ENCODE assay signal across 8 cellular contexts in the genomic region with DNA sequence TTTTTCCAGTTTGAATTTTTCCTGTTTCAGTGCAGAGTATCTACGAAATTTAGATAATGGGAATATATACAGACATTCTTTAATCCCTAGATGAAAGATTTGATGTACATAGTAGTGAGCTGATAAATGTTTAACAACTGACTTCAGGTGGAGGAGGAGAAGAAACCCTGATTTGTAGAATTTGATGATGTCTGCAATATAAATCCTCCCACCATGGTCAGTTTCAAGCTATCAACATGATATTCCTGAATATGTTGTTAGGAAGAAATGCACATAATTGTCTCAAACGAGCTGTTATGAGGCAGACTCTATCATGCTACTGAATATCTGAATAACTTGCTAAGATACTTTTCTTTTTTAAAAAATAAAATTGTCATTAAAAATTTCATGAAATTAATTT.
"Had no signal": no experiment of that assay in that cellular context is flagged by ENCODE, and none has a peak within 500 bp of the region (broad histone marks: within the 10 kb centered on the region; RNA-seq: fewer than 3 reads in every experiment).

No MANE protein-coding gene starts in this region.

- ATAC-seq: GM12878 had no signal

- H3K4me3 ChIP-seq: GM12878 had no signal

- DNase-seq: GDM1, GF-D8 had no signal

- FAIRE-seq: G401.6, GM12878, GM12891, GM12892, GM18507, GM19239 had no signal
